24 cellular contexts compared by ENCODE assay signal in genomic region chr10:1153805-1154351, GRCh38.
A peak's percentile ranks its signal among the peaks of the same experiment; 100 is the strongest.
DNase-seq lines count a peak whose midpoint lies in the region; ATAC-seq and TF ChIP-seq lines count a peak whose summit lies in the region.
"Had no signal": no experiment of that assay in that cellular context is flagged by ENCODE, and none has a peak within 500 bp of the region (broad histone marks: within the 10 kb centered on the region; RNA-seq: fewer than 3 reads in every experiment).

No MANE protein-coding gene starts in this region.

- no peak overlapping the region for H2AK5ac ChIP-seq in IMR-90 (ENCODE audit: low read depth, low read length)

- H3K9me3 ChIP-seq in DND-41 (ENCODE audit: insufficient read depth, low read length, severe bottlenecking) = no peaks in the 10 kb centered on the region
- H3K9me3 ChIP-seq in IMR-90 (ENCODE audit: control insufficient read depth, insufficient read depth, low read length) = no peaks in the 10 kb centered on the region; the same call in 1 of the 2 replicates
- no peaks in the 10 kb centered on the region for H3K9me3 ChIP-seq in spleen
- H3K9me3 ChIP-seq: left ventricle myocardium inferior, prostate gland, SJSA1, suprapubic skin had no signal

- H2BK20ac ChIP-seq in IMR-90 (ENCODE audit: low read depth, low read length) = no peak overlapping the region

- dilution Hi-C loops in IMR-90 (cut with HindIII; ENCODE audit: low sequenced_read_pairs, unreplicated experiment) = no loop called here

- CTCF ChIA-PET in IMR-90 (lab: Yijun Ruan, JAX) = no interaction called here

- H4K5ac ChIP-seq in IMR-90 (ENCODE audit: low read depth, low read length) = no peak overlapping the region

- POLR2A ChIA-PET in IMR-90 (lab: Charles Lee; ENCODE audit: unreplicated experiment) = no interaction called here

- H3K56ac ChIP-seq in IMR-90 (ENCODE audit: extremely low read depth, insufficient read depth, low read length) = no peak overlapping the region

- H3K4me2 ChIP-seq in DND-41 (ENCODE audit: insufficient read depth, low read length) (peak overlapping the region; percentile 35; the same call in 1 of the 2 replicates), IMR-90 (ENCODE audit: low read depth, low read length) (no peak overlapping the region)
- H3K4me2 ChIP-seq: hepatocyte had no signal

- H3K9me1 ChIP-seq in IMR-90 (ENCODE audit: insufficient read depth, low read length) = no peaks in the 10 kb centered on the region

- H3K4me1 ChIP-seq in DND-41 (ENCODE audit: insufficient read depth, low read length) (peaks cover 53% of the 10 kb centered on the region), IMR-90 (ENCODE audit: control insufficient read depth, insufficient read depth, low read length) (no peaks in the 10 kb centered on the region), spleen (peaks cover 0 to 17% (median 2%) of the 10 kb centered on the region in 6 donors)
- H3K4me1 ChIP-seq: prostate gland, SJSA1, suprapubic skin had no signal

- no peak overlapping the region for H2BK15ac ChIP-seq in IMR-90 (ENCODE audit: low read depth, low read length)

- no peak overlapping the region for H2BK5ac ChIP-seq in IMR-90 (ENCODE audit: low read depth, low read length, poor library complexity, severe bottlenecking)

- H3K27me3 ChIP-seq in DND-41 (ENCODE audit: insufficient read depth, low read length, poor library complexity) (no peaks in the 10 kb centered on the region), IMR-90 (ENCODE audit: control insufficient read depth, insufficient read depth, low read length) (peaks cover 5% of the 10 kb centered on the region; the same call in 1 of the 2 replicates), spleen (replicated peaks in 1 of 7) (peaks cover 0 to 12% (median 0%) of the 10 kb centered on the region in 7 donors)
- H3K27me3 ChIP-seq: hepatocyte, suprapubic skin had no signal

- 55% methylated on average over 13 of the region's 20 CpGs; no CpG with 5 or more reads in 1 of the 2 experiments for WGBS in IMR-90 (ENCODE audit: extremely low coverage in 2 of 2, insufficient read length in 1 of 2), 2 experiments
- 75 to 83% (median 78%) methylated on average over 17 to 20 of the region's 20 CpGs for WGBS in spleen, 5 donors

- H2AK9ac ChIP-seq in IMR-90 (replicated peaks; ENCODE audit: low read depth, low read length, poor library complexity) = no peak overlapping the region

- ATAC-seq in DND-41 (ENCODE audit: insufficient read depth, low read depth) (peak; percentile 65), IMR-90 (ENCODE audit: low read depth) (no peak), left colon (no peak), GM18520 (IDR thresholded peaks at IDR 0.05; ENCODE audit: unreplicated experiment) (no peak)
- ATAC-seq: esophagus mucosa; HepG2; stimulated activated effector memory CD8-positive, alpha-beta T cell treated with anti-CD3 and anti-CD28 coated beads, Interleukin-12 subunit alpha, Interleukin-12 subunit beta, amount 100 ng/mL, for 72 hours; T-helper 17 cell had no signal

- H4K91ac ChIP-seq in IMR-90 (ENCODE audit: insufficient read depth, low read depth, low read length) = no peak overlapping the region

- in situ Hi-C loops in IMR-90 (cut with MboI; ENCODE audit: low sequenced_read_pairs) = no loop called here

- H3K14ac ChIP-seq in IMR-90 (replicated peaks; ENCODE audit: low read depth, low read length) = no peak overlapping the region

- peak overlapping the region; percentile 39 for H3K9ac ChIP-seq in DND-41 (ENCODE audit: low read depth, low read length)
- H3K9ac ChIP-seq in IMR-90 (ENCODE audit: low read depth, low read length) = no peak overlapping the region

- H3K4me3 ChIP-seq in DND-41 (ENCODE audit: low read depth in 1 of 2, low read length in 2 of 2) = no peak overlapping the region
- no peak overlapping the region for H3K4me3 ChIP-seq in IMR-90 (ENCODE audit: insufficient read depth, low read depth, low read length)
- H3K4me3 ChIP-seq in spleen = no peak overlapping the region
- H3K4me3 ChIP-seq: hepatocyte, left ventricle myocardium inferior, prostate gland, SJSA1, suprapubic skin had no signal

- no peak overlapping the region for H3K18ac ChIP-seq in IMR-90 (ENCODE audit: low read depth, low read length)

- no peak overlapping the region for H3K23ac ChIP-seq in IMR-90 (ENCODE audit: low read depth, low read length)

- H2AFZ ChIP-seq in DND-41 (ENCODE audit: low read depth, low read length) (peak overlapping the region; percentile 41), IMR-90 (replicated peaks; ENCODE audit: low read length, poor library complexity) (no peak overlapping the region)
- H2AFZ ChIP-seq: hepatocyte had no signal

- BruUV-seq in IMR-90 (replicated peaks; lab: Mats Ljungman, UMichigan) = no TSS peak

- no peaks in the 10 kb centered on the region for H3K79me2 ChIP-seq in DND-41 (ENCODE audit: insufficient read depth, low read length)
- H3K79me2 ChIP-seq: hepatocyte had no signal

- H4K20me1 ChIP-seq in DND-41 (ENCODE audit: insufficient read depth, low read length) (no peaks in the 10 kb centered on the region), IMR-90 (ENCODE audit: insufficient read depth, low read length) (no peaks in the 10 kb centered on the region)

- H3K79me1 ChIP-seq in IMR-90 (ENCODE audit: low read depth in 1 of 2, low read length in 2 of 2) = no peaks in the 10 kb centered on the region

- TF ChIP-seq RAD21 in IMR-90 (IDR thresholded peaks at IDR 0.05; ENCODE audit: low read length) = no peak

- TF ChIP-seq CTCF in DND-41 (IDR thresholded peaks at IDR 0.05; ENCODE audit: borderline replicate concordance, extremely low read depth, low read length, poor library complexity, severe bottlenecking) = no peak
- no peak for TF ChIP-seq CTCF in IMR-90 (conservative IDR thresholded peaks at IDR 0.05; ENCODE audit: low read depth, low read length)
- no peak for TF ChIP-seq CTCF in spleen (IDR thresholded peaks at IDR 0.05 in 8 of 11, conservative IDR thresholded peaks at IDR 0.05 in 3 of 11)

- H3K27ac ChIP-seq in DND-41 (ENCODE audit: low read length) = peak overlapping the region; percentile 81
- no peak overlapping the region for H3K27ac ChIP-seq in IMR-90 (ENCODE audit: insufficient read depth, low read length)
- no peak overlapping the region for H3K27ac ChIP-seq in spleen
- H3K27ac ChIP-seq: hepatocyte, left ventricle myocardium inferior, prostate gland, SJSA1, suprapubic skin had no signal

- H3K36me3 ChIP-seq in DND-41 (ENCODE audit: insufficient read depth, low read length) (no peaks in the 10 kb centered on the region), IMR-90 (ENCODE audit: control insufficient read depth, insufficient read depth, low read length) (no peaks in the 10 kb centered on the region), spleen (no peaks in the 10 kb centered on the region)
- H3K36me3 ChIP-seq: left ventricle myocardium inferior, prostate gland, SJSA1, suprapubic skin had no signal

- H3K4ac ChIP-seq in IMR-90 (ENCODE audit: low read depth, low read length) = no peak overlapping the region

- TF ChIP-seq POLR2A in IMR-90 (IDR thresholded peaks at IDR 0.05; ENCODE audit: low read depth, low read length) (0 out of 2 replicates have a peak, but pooled peaks have one; percentile 7), spleen (IDR thresholded peaks at IDR 0.05) (no peak)

- intact Hi-C loops in IMR-90 (cut with micrococcal nuclease) = no loop called here
- intact Hi-C loops in spleen (cut with DNase I; ENCODE audit: low total_unique reads) = no loop called here
- intact Hi-C loops in left colon (cut with DNase I, micrococcal nuclease) = no loop called here

- no peak overlapping the region for H4K8ac ChIP-seq in IMR-90 (ENCODE audit: low read depth in 2 of 2, low read length in 2 of 2)

- H2BK120ac ChIP-seq in IMR-90 (ENCODE audit: low read depth, low read length) = no peak overlapping the region

- DNase-seq in DND-41 (peak; percentile 30), IMR-90 (no peak), islet precursor cell (peak; percentile 49), spleen (peak; percentile 36), left colon (no peak), SW480 (ENCODE audit: low spot score) (no peak)
- DNase-seq: activated CD4-positive, alpha-beta T cell treated with anti-CD3 and anti-CD28 coated beads, Interleukin-2, amount 10 ng/mL, durations not matched to agents 24 days and 14 days; activated gamma-delta T cell treated with Interleukin-2 at 50 U/mL for 16 hours; activated T-cell treated with anti-CD3 and anti-CD28 coated beads for 4 hours; CD4-positive, alpha-beta T cell; effector memory CD4-positive, alpha-beta T cell; foreskin melanocyte; immature natural killer cell; left ventricle myocardium inferior; stimulated activated CD4-positive, alpha-beta T cell treated with anti-CD3 and anti-CD28 coated beads, Interleukin-1b, Interleukin-23, amount 100 ng/mL, for 48 hours; T-helper 17 cell had no signal

TF ChIP-seq in IMR-90, 13 proteins besides CTCF, POLR2A, EP300 and RAD21 (continues in another document):
- no peak for TF ChIP-seq CHD1 (IDR thresholded peaks at IDR 0.05; ENCODE audit: low read depth, low read length)
- TF ChIP-seq FOS (IDR thresholded peaks at IDR 0.05; ENCODE audit: low read depth, low read length) = no peak
- TF ChIP-seq CEBPB (IDR thresholded peaks at IDR 0.05; ENCODE audit: low read depth, low read length) = no peak
- TF ChIP-seq BHLHE40 (IDR thresholded peaks at IDR 0.05; ENCODE audit: low read depth, low read length) = no peak
- no peak for TF ChIP-seq MAFK (IDR thresholded peaks at IDR 0.05; ENCODE audit: low read depth, low read length)
- no peak for TF ChIP-seq RFX5 (IDR thresholded peaks at IDR 0.05; ENCODE audit: low read depth, low read length)
- TF ChIP-seq NFE2L2 (IDR thresholded peaks at IDR 0.05; ENCODE audit: low read depth, low read length) = no peak
- no peak for TF ChIP-seq MXI1 (IDR thresholded peaks at IDR 0.05; ENCODE audit: borderline replicate concordance, low read depth, low read length)
- no peak for TF ChIP-seq USF2 (IDR thresholded peaks at IDR 0.05; ENCODE audit: low read depth, low read length)
- TF ChIP-seq MAZ (IDR thresholded peaks at IDR 0.05; ENCODE audit: borderline replicate concordance, low read depth, low read length) = no peak
- no peak for TF ChIP-seq RCOR1 (IDR thresholded peaks at IDR 0.05; ENCODE audit: insufficient replicate concordance, low read length)
- no peak for TF ChIP-seq SMC3 (IDR thresholded peaks at IDR 0.05; ENCODE audit: low read depth, low read length)

Comparison
In these comparisons a context has a peak if more than half of its experiments do, and no peak if none do; other contexts are left out.
1. DNase-seq: peak in DND-41 (single experiment), islet precursor cell (single experiment) and spleen (single experiment); none in IMR-90 (single experiment), left colon (0 of 2) and SW480 (single experiment).